24 cellular contexts compared by ENCODE assay signal in the genomic region with DNA sequence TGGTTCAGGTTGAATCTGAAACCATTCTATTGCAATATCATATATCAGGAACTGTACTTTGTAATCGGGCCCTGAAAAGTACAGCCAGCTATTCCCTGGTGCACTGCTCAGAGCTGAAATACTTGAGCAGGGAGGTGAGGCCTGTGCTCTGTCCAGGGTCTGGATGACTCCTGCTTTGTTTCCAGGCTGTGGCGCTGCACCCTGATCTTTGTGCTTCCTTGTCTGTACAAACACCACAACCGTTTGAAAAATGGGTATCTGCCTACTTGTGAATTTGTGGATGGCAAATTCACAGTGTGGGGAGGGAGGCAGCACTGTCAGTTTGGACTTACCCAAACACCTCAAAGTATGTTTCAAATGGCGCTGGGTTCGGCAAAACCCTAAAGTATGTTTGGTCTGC.
"Had no signal": no experiment of that assay in that cellular context is flagged by ENCODE, and none has a peak within 500 bp of the region (broad histone marks: within the 10 kb centered on the region; RNA-seq: fewer than 3 reads in every experiment).

No MANE protein-coding gene starts in this region.

- ATAC-seq: activated CD8-positive, alpha-beta memory T cell treated with anti-CD3 and anti-CD28 coated beads, Interleukin-2, amount 10 ng/mL, durations not matched to agents 7 days and 5 days; activated CD8-positive, alpha-beta T cell treated with anti-CD3 and anti-CD28 coated beads for 36 hours; activated naive CD4-positive, alpha-beta T cell treated with anti-CD3 and anti-CD28 coated beads, Interleukin-2, amount 50 U/mL, for 72 hours; esophagus mucosa; left lobe of liver; lower lobe of right lung; stimulated activated naive CD8-positive, alpha-beta T cell treated with anti-CD3 and anti-CD28 coated beads, Interleukin-15, amount 100 ng/mL, for 72 hours; T-helper 17 cell had no signal

- H3K4me1 ChIP-seq: ascending aorta, lower lobe of right lung had no signal

- H3K36me3 ChIP-seq: ascending aorta, brain microvascular endothelial cell, lower lobe of right lung, suprapubic skin, tibial nerve had no signal

- FAIRE-seq: endothelial cell of umbilical vein, frontal cortex had no signal

- H3K4me3 ChIP-seq: ascending aorta, lower lobe of right lung, suprapubic skin, tibial nerve had no signal

- H3K27me3 ChIP-seq: ascending aorta, brain microvascular endothelial cell, suprapubic skin, tibial nerve had no signal

- DNase-seq: activated CD4-positive, alpha-beta T cell treated with anti-CD3 and anti-CD28 coated beads for 48 hours; activated CD8-positive, alpha-beta memory T cell treated with anti-CD3 and anti-CD28 coated beads, Interleukin-2, amount 10 ng/mL, durations not matched to agents 7 days and 5 days; activated CD8-positive, alpha-beta T cell treated with anti-CD3 and anti-CD28 coated beads for 36 hours; activated gamma-delta T cell treated with Interleukin-2 at 50 U/mL for 16 hours; brain microvascular endothelial cell; central memory CD4-positive, alpha-beta T cell; dermis blood vessel endothelial cell; effector CD8-positive, alpha-beta T cell; glutamatergic neuron; lower lobe of right lung; naive B cell; occipital lobe; stimulated activated CD4-positive, alpha-beta T cell treated with anti-CD3 and anti-CD28 coated beads, Interleukin-4, amount 100 ng/mL, for 24 hours; stimulated activated naive CD8-positive, alpha-beta T cell treated with anti-CD3 and anti-CD28 coated beads, Interleukin-15, amount 100 ng/mL, for 72 hours; SW 1271; T-helper 17 cell had no signal

- H3K9me3 ChIP-seq: ascending aorta, lower lobe of right lung, suprapubic skin, tibial nerve had no signal

- H3K27ac ChIP-seq: ascending aorta, brain microvascular endothelial cell, lower lobe of right lung, suprapubic skin, tibial nerve had no signal
